26 cellular contexts compared by ENCODE assay signal in genomic region chrX:9258346-9259104, GRCh38.
"Had no signal": no experiment of that assay in that cellular context is flagged by ENCODE, and none has a peak within 500 bp of the region (broad histone marks: within the 10 kb centered on the region; RNA-seq: fewer than 3 reads in every experiment).

No MANE protein-coding gene starts in this region.

- DNase-seq: activated CD4-positive, alpha-beta T cell treated with anti-CD3 and anti-CD28 coated beads for 4 hours; activated CD8-positive, alpha-beta memory T cell treated with anti-CD3 and anti-CD28 coated beads, Interleukin-2, amount 10 ng/mL, durations not matched to agents 7 days and 5 days; activated T-cell treated with anti-CD3 and anti-CD28 coated beads for 4 hours; aorta; brain microvascular endothelial cell; colonic mucosa; effector memory CD8-positive, alpha-beta T cell; foreskin melanocyte; left lung; naive B cell; occipital lobe; posterior cingulate gyrus; small intestine; T-cell; T-helper 9 cell; upper lobe of left lung had no signal

- H3K27ac ChIP-seq: brain microvascular endothelial cell, colonic mucosa, dorsolateral prefrontal cortex, left lung, thoracic aorta, upper lobe of left lung had no signal

- H3K27ac Mint-ChIP-seq: activated CD4-positive, alpha-beta memory T cell treated with anti-CD3 and anti-CD28 coated beads for 36 hours; activated CD8-positive, alpha-beta memory T cell treated with anti-CD3 and anti-CD28 coated beads, Interleukin-2, amount 10 ng/mL, durations not matched to agents 7 days and 5 days; activated naive CD4-positive, alpha-beta T cell treated with anti-CD3 and anti-CD28 coated beads for 36 hours; effector memory CD8-positive, alpha-beta T cell; naive B cell; stimulated activated memory B cell treated with anti-CD40 and anti-IgM and Interleukin-4, amounts not matched to agents 10 μg/mL and 1 μg/mL and 100 μg/mL, for 72 hours; T-cell had no signal

- H3K36me3 ChIP-seq: brain microvascular endothelial cell, colonic mucosa, left lung, thoracic aorta, upper lobe of left lung had no signal

- H3K4me3 Mint-ChIP-seq: activated CD4-positive, alpha-beta memory T cell treated with anti-CD3 and anti-CD28 coated beads for 36 hours; activated CD8-positive, alpha-beta memory T cell treated with anti-CD3 and anti-CD28 coated beads, Interleukin-2, amount 10 ng/mL, durations not matched to agents 7 days and 5 days; activated naive CD4-positive, alpha-beta T cell treated with anti-CD3 and anti-CD28 coated beads for 36 hours; effector memory CD8-positive, alpha-beta T cell; naive B cell; neural crest cell; stimulated activated memory B cell treated with anti-CD40 and anti-IgM and Interleukin-4, amounts not matched to agents 10 μg/mL and 1 μg/mL and 100 μg/mL, for 72 hours; T-cell had no signal

- H3K9me3 ChIP-seq: colonic mucosa, left lung, thoracic aorta, upper lobe of left lung had no signal

- H3K4me1 Mint-ChIP-seq: naive B cell; neural crest cell; stimulated activated memory B cell treated with anti-CD40 and anti-IgM and Interleukin-4, amounts not matched to agents 10 μg/mL and 1 μg/mL and 100 μg/mL, for 72 hours had no signal

- H3K4me3 ChIP-seq: colonic mucosa, dorsolateral prefrontal cortex, left lung, lung, thoracic aorta, upper lobe of left lung had no signal

- H3K36me3 Mint-ChIP-seq: activated CD4-positive, alpha-beta memory T cell treated with anti-CD3 and anti-CD28 coated beads for 36 hours; activated CD8-positive, alpha-beta memory T cell treated with anti-CD3 and anti-CD28 coated beads, Interleukin-2, amount 10 ng/mL, durations not matched to agents 7 days and 5 days; stimulated activated memory B cell treated with anti-CD40 and anti-IgM and Interleukin-4, amounts not matched to agents 10 μg/mL and 1 μg/mL and 100 μg/mL, for 72 hours; T-cell had no signal

- H3K4me1 ChIP-seq: colonic mucosa, left lung, upper lobe of left lung had no signal

- H3K27me3 ChIP-seq: brain microvascular endothelial cell, colonic mucosa, left lung, upper lobe of left lung had no signal

- H3K27me3 Mint-ChIP-seq: activated CD4-positive, alpha-beta memory T cell treated with anti-CD3 and anti-CD28 coated beads for 36 hours; effector memory CD8-positive, alpha-beta T cell; stimulated activated memory B cell treated with anti-CD40 and anti-IgM and Interleukin-4, amounts not matched to agents 10 μg/mL and 1 μg/mL and 100 μg/mL, for 72 hours; T-cell had no signal

- ATAC-seq: activated CD8-positive, alpha-beta memory T cell treated with anti-CD3 and anti-CD28 coated beads, Interleukin-2, amount 10 ng/mL, durations not matched to agents 7 days and 5 days; effector memory CD8-positive, alpha-beta T cell; esophagus mucosa; left lung; sciatic nerve; SK-N-SH treated with all-trans-retinoic acid at 6 μM for 48 hours; stimulated activated memory B cell treated with anti-CD40 and anti-IgM and Interleukin-4, amounts not matched to agents 10 μg/mL and 1 μg/mL and 100 μg/mL, for 72 hours; T-cell had no signal
